Comparison of ENCODE assay signal across 8 cellular contexts in genomic region chr7:157278791-157279678, GRCh38. TPM values are rescaled to one million over a fixed set of nuclear protein-coding genes. Genes with fewer than 3 reads are reported as not detected.
A peak's percentile ranks its signal among the peaks of the same experiment; 100 is the strongest.
DNase-seq lines count a peak whose midpoint lies in the region; ATAC-seq, FAIRE-seq and TF ChIP-seq lines count a peak whose summit lies in the region.

No MANE protein-coding gene starts in this region.

- H3K27ac ChIP-seq in OCI-LY1 (ENCODE audit: low read depth, low read length, poor library complexity, severe bottlenecking) (no peak overlapping the region), small intestine (ENCODE audit: low read depth in 1 of 2, low read length in 1 of 2) (no peak overlapping the region)

- intact Hi-C loops in Right ventricle myocardium inferior (cut with DNase I) = loop anchor here (5.0 to 10.0 kb wide), 2 partner anchors 58 to 106 kb away; partner anchors contain the start of gene DNAJB6
- intact Hi-C loops in activated T-helper 2 cell treated with anti-CD3 and anti-CD28 coated beads, Interferon-gamma antibody, Interleukin-2, Interleukin-4, amounts not matched to agents 10 μg/mL and 5 μg/mL and 100 μg/mL, durations not matched to agents 14 hours and 24 hours and 36 hours (cut with micrococcal nuclease) = loop anchor here (2.0 kb wide), 1 partner anchor 24 kb away; no protein-coding TSS in a partner anchor

- H3K4me2 ChIP-seq in OCI-LY1 (ENCODE audit: low read length) = peak overlapping the region; percentile 43

- H3K9me3 Mint-ChIP-seq in activated T-helper 2 cell treated with anti-CD3 and anti-CD28 coated beads, Interferon-gamma antibody, Interleukin-2, Interleukin-4, amounts not matched to agents 10 μg/mL and 5 μg/mL and 100 μg/mL, durations not matched to agents 14 hours and 24 hours and 36 hours = no peaks in the 10 kb centered on the region

- H3K9ac ChIP-seq in OCI-LY1 (ENCODE audit: low read length) = no peak overlapping the region

- peaks cover 13% of the 10 kb centered on the region for H3K4me1 Mint-ChIP-seq in activated T-helper 2 cell treated with anti-CD3 and anti-CD28 coated beads, Interferon-gamma antibody, Interleukin-2, Interleukin-4, amounts not matched to agents 10 μg/mL and 5 μg/mL and 100 μg/mL, durations not matched to agents 14 hours and 24 hours and 36 hours (ENCODE audit: low read depth)

- peaks cover 2% of the 10 kb centered on the region for H3K27me3 Mint-ChIP-seq in activated T-helper 2 cell treated with anti-CD3 and anti-CD28 coated beads, Interferon-gamma antibody, Interleukin-2, Interleukin-4, amounts not matched to agents 10 μg/mL and 5 μg/mL and 100 μg/mL, durations not matched to agents 14 hours and 24 hours and 36 hours (ENCODE audit: low read depth)

- TF ChIP-seq POLR2A in GM12891 (IDR thresholded peaks at IDR 0.05; ENCODE audit: low read depth, low read length) = no peak

- H3K36me3 Mint-ChIP-seq in activated T-helper 2 cell treated with anti-CD3 and anti-CD28 coated beads, Interferon-gamma antibody, Interleukin-2, Interleukin-4, amounts not matched to agents 10 μg/mL and 5 μg/mL and 100 μg/mL, durations not matched to agents 14 hours and 24 hours and 36 hours (ENCODE audit: low read depth) = no peaks in the 10 kb centered on the region

- H3K4me3 ChIP-seq in OCI-LY1 (ENCODE audit: low read depth, low read length, poor library complexity, severe bottlenecking) (peak overlapping the region; percentile 7), small intestine (ENCODE audit: low read depth in 1 of 2, low read length in 2 of 2) (peak overlapping the region; percentile 43 to 63)

- H3K9me2 ChIP-seq in OCI-LY1 (ENCODE audit: low read depth, low read length) = no peaks in the 10 kb centered on the region

- FAIRE-seq in small intestine (lab: Jason Lieb, UNC) (no peak), GM12891 (lab: Jason Lieb, UNC) (no peak)

- H3K27ac Mint-ChIP-seq in activated T-helper 2 cell treated with anti-CD3 and anti-CD28 coated beads, Interferon-gamma antibody, Interleukin-2, Interleukin-4, amounts not matched to agents 10 μg/mL and 5 μg/mL and 100 μg/mL, durations not matched to agents 14 hours and 24 hours and 36 hours = no peak overlapping the region

- no peaks in the 10 kb centered on the region; the same call in 1 of the 2 replicates for H3K36me3 ChIP-seq in OCI-LY1 (ENCODE audit: insufficient read depth, low read length)
- H3K36me3 ChIP-seq in small intestine (ENCODE audit: control insufficient read depth in 2 of 2, insufficient read depth in 2 of 2, low read length in 2 of 2) = no peaks in the 10 kb centered on the region

- WGBS in small intestine, 3 donors = 24% methylated on average over 47 to 73 of the region's 73 CpGs

- H3K79me2 ChIP-seq in OCI-LY1 (ENCODE audit: insufficient read depth, low read length) = no peaks in the 10 kb centered on the region

- no peaks in the 10 kb centered on the region for H3F3A ChIP-seq in OCI-LY1 (ENCODE audit: insufficient read depth, low read length)

- H3K27me3 ChIP-seq in OCI-LY1 (ENCODE audit: insufficient read depth, low read length) = peaks cover 7% of the 10 kb centered on the region; the same call in 1 of the 2 replicates
- H3K27me3 ChIP-seq in small intestine (ENCODE audit: control insufficient read depth in 2 of 2, insufficient read depth in 2 of 2, low read length in 2 of 2) = peaks cover 0 to 4% of the 10 kb centered on the region in 2 donors

- H3K9me3 ChIP-seq in OCI-LY1 (ENCODE audit: low read length) = 0 out of 2 replicates have a peak, but pooled peaks cover 3% of the 10 kb centered on the region
- H3K9me3 ChIP-seq in small intestine (ENCODE audit: control insufficient read depth, low read depth) = no peaks in the 10 kb centered on the region

- H2AFZ ChIP-seq in OCI-LY1 (ENCODE audit: low read length) = no peak overlapping the region

- no peak overlapping the region for H3K4me3 Mint-ChIP-seq in activated T-helper 2 cell treated with anti-CD3 and anti-CD28 coated beads, Interferon-gamma antibody, Interleukin-2, Interleukin-4, amounts not matched to agents 10 μg/mL and 5 μg/mL and 100 μg/mL, durations not matched to agents 14 hours and 24 hours and 36 hours (ENCODE audit: low read depth)

- no peak for TF ChIP-seq CTCF in OCI-LY1 (IDR thresholded peaks at IDR 0.05; ENCODE audit: low read length)

- DNase-seq in Right ventricle myocardium inferior (ENCODE audit: missing footprints) = peak; percentile 89
- peak; percentile 71 for DNase-seq in small intestine
- DNase-seq in hippocampal formation (lab: John Stamatoyannopoulos, UW) = no peak
- DNase-seq in activated T-helper 2 cell treated with anti-CD3 and anti-CD28 coated beads, Interferon-gamma antibody, Interleukin-2, Interleukin-4, amounts not matched to agents 10 μg/mL and 5 μg/mL and 100 μg/mL, durations not matched to agents 14 hours and 24 hours and 36 hours (ENCODE audit: low spot score) = no peak
- no peak for DNase-seq in dedifferentiated amniotic fluid mesenchymal stem cell (ENCODE audit: extremely low spot score)
- no peak for DNase-seq in GM12891 (ENCODE audit: insufficient read length, low spot score)

- ATAC-seq in GM19035 (IDR thresholded peaks at IDR 0.05; ENCODE audit: unreplicated experiment) (peak; percentile 66), Right ventricle myocardium inferior (peak; percentile 82)

- H4K20me1 ChIP-seq in OCI-LY1 (ENCODE audit: insufficient read depth, low read length) = no peaks in the 10 kb centered on the region

- H3K4me1 ChIP-seq in OCI-LY1 (ENCODE audit: insufficient read depth, low read length, severe bottlenecking) (peaks cover 16% of the 10 kb centered on the region), small intestine (ENCODE audit: control insufficient read depth in 2 of 2, insufficient read depth in 1 of 2, low read depth in 1 of 2, low read length in 1 of 2) (peaks cover 0 to 3% of the 10 kb centered on the region in 2 donors)

TF ChIP-seq in GM12891, 5 proteins besides CTCF, POLR2A, EP300 and RAD21:
- TF ChIP-seq POLR2AphosphoS5 (IDR thresholded peaks at IDR 0.05; ENCODE audit: low read depth, low read length) (no peak), PAX5 (IDR thresholded peaks at IDR 0.05; ENCODE audit: insufficient read depth, low read length, severe bottlenecking) (no peak), POU2F2 (IDR thresholded peaks at IDR 0.05; ENCODE audit: low read depth, low read length) (no peak), TAF1 (IDR thresholded peaks at IDR 0.05; ENCODE audit: low read depth, low read length) (no peak), SPI1 (IDR thresholded peaks at IDR 0.05; ENCODE audit: low read depth, low read length) (no peak)

RNA-seq across cellular contexts. Expression of gene DNAJB6, which starts 57.8 kb away (rescaled TPM):
- 195 TPM for total RNA-seq in Right ventricle myocardium inferior
- 10 to 100 TPM; 61.7 to 72.0 (median 61.9) TPM for polyA plus RNA-seq in small intestine
- 122 and 125 TPM in 2 replicates for total RNA-seq in activated T-helper 2 cell treated with anti-CD3 and anti-CD28 coated beads, Interferon-gamma antibody, Interleukin-2, Interleukin-4, amounts not matched to agents 10 μg/mL and 5 μg/mL and 100 μg/mL, durations not matched to agents 14 hours and 24 hours and 36 hours
- 60.3 TPM for polyA plus RNA-seq in GM12891 (2012; ENCODE audit: low read depth, missing spikeins)

Comparison
In these comparisons a context has a peak if more than half of its experiments do, and no peak if none do; other contexts are left out.
1. DNase-seq: peak in Right ventricle myocardium inferior (single experiment) and small intestine (single experiment); none in hippocampal formation (0 of 2), activated T-helper 2 cell treated with anti-CD3 and anti-CD28 coated beads, Interferon-gamma antibody, Interleukin-2, Interleukin-4, amounts not matched to agents 10 μg/mL and 5 μg/mL and 100 μg/mL, durations not matched to agents 14 hours and 24 hours and 36 hours (single experiment), dedifferentiated amniotic fluid mesenchymal stem cell (single experiment) and GM12891 (single experiment).